ENCODE assay signal across 23 cellular contexts in genomic region chr12:117816-118345, GRCh38. TPM values are rescaled to one million over a fixed set of nuclear protein-coding genes. Genes with fewer than 3 reads are reported as not detected.
A peak's percentile ranks its signal among the peaks of the same experiment; 100 is the strongest.
DNase-seq lines count a peak whose midpoint lies in the region; ATAC-seq, FAIRE-seq and TF ChIP-seq lines count a peak whose summit lies in the region.
"Had no signal": no experiment of that assay in that cellular context is flagged by ENCODE, and none has a peak within 500 bp of the region (broad histone marks: within the 10 kb centered on the region; RNA-seq: fewer than 3 reads in every experiment).

No MANE protein-coding gene starts in this region.

- H3K4me3 Mint-ChIP-seq in neural crest cell: no peak overlapping the region
- no peak overlapping the region for H3K4me3 Mint-ChIP-seq in HFFc6
- H3K4me3 Mint-ChIP-seq: H9 had no signal

- H3K9me3 Mint-ChIP-seq in neural crest cell (no peaks in the 10 kb centered on the region), HFFc6 (no peaks in the 10 kb centered on the region)
- H3K9me3 Mint-ChIP-seq: H9 had no signal

- H3K27me3 ChIP-seq in upper lobe of left lung: no peaks in the 10 kb centered on the region
- H3K27me3 ChIP-seq: BE2C had no signal

- no peak for FAIRE-seq in RCC 7860 (lab: Jason Lieb, UNC)
- FAIRE-seq: A549, D721Med, HTR-8/SVneo had no signal

- no peaks in the 10 kb centered on the region for H3K36me3 ChIP-seq in upper lobe of left lung
- H3K36me3 ChIP-seq: BE2C had no signal

- H3K4me3 ChIP-seq in upper lobe of left lung: no peak overlapping the region
- H3K4me3 ChIP-seq: A549, PC-9 had no signal

- no peaks in the 10 kb centered on the region for H3K9me3 ChIP-seq in upper lobe of left lung
- H3K9me3 ChIP-seq: A549, BE2C, SK-N-SH had no signal

- TF ChIP-seq EP300 in upper lobe of left lung (IDR thresholded peaks at IDR 0.05): no peak

- no peaks in the 10 kb centered on the region for H3K4me1 ChIP-seq in upper lobe of left lung
- H3K4me1 ChIP-seq: A549, BE2C had no signal

- no peak for TF ChIP-seq CTCF in neural crest cell (conservative IDR thresholded peaks at IDR 0.05)
- no peak for TF ChIP-seq CTCF in upper lobe of left lung (IDR thresholded peaks at IDR 0.05)
- no peak for TF ChIP-seq CTCF in HFFc6 (IDR thresholded peaks at IDR 0.05)

- H3K4me1 Mint-ChIP-seq in neural crest cell (no peaks in the 10 kb centered on the region), HFFc6 (ENCODE audit: low read depth) (peaks cover 8% of the 10 kb centered on the region)

- 77 to 85% methylated on average over 7 to 8 of the region's 8 CpGs for WGBS in upper lobe of left lung, 2 donors

- no peak overlapping the region for H3K27ac ChIP-seq in upper lobe of left lung
- H3K27ac ChIP-seq: A549, KMS-11, PC-9 had no signal

- H3K27ac Mint-ChIP-seq in neural crest cell (ENCODE audit: unreplicated experiment) (peak overlapping the region; percentile 90), HFFc6 (no peak overlapping the region)

- H3K27me3 Mint-ChIP-seq in neural crest cell (ENCODE audit: low read depth) (peaks cover 3% of the 10 kb centered on the region), HFFc6 (ENCODE audit: insufficient read depth) (peaks cover 53% of the 10 kb centered on the region)

- no peaks in the 10 kb centered on the region for H3K36me3 Mint-ChIP-seq in neural crest cell (ENCODE audit: low read depth)
- H3K36me3 Mint-ChIP-seq in HFFc6 (ENCODE audit: low read depth): no peaks in the 10 kb centered on the region

- peak; percentile 13 to 16 for ATAC-seq in upper lobe of left lung (ENCODE audit: low FRiP score in 2 of 2)
- ATAC-seq: A549 had no signal

- DNase-seq in NCI-H2171 treated with DMSO at 0.1 percent for 48 hours (lab: John Stamatoyannopoulos, UW): peak; percentile 96
- peak; percentile 85 for DNase-seq in cerebellar cortex (ENCODE audit: low spot score)
- no peak for DNase-seq in neural crest cell (ENCODE audit: low read depth, low spot score)
- no peak for DNase-seq in upper lobe of left lung
- DNase-seq in RCC 7860 (ENCODE audit: low spot score): no peak
- no peak for DNase-seq in T-helper 1 cell
- no peak for DNase-seq in HFFc6
- DNase-seq: BE2C, DMS79, H9, MV-4-11, NCI-H1105 treated with DMSO at 0.1 percent for 48 hours, NCI-H1694, NCI-H2081 treated with DMSO at 0.1 percent for 48 hours, NCI-H748 treated with DMSO at 0.1 percent for 48 hours, PC-9, SIG-M5, SK-N-SH had no signal

- TF ChIP-seq POLR2A in upper lobe of left lung (IDR thresholded peaks at IDR 0.05): no peak

RNA-seq across cellular contexts. Expression of gene IQSEC3, which starts 51.3 kb away (rescaled TPM):
- 0.34 and 1.1 TPM in 2 replicates for total RNA-seq in neural crest cell
- 10 to 100 TPM in 2 of 6 donors, 1 to 10 TPM in 4; 2.1 to 19.0 (median 8.2) TPM for total RNA-seq in upper lobe of left lung
- not detected for total RNA-seq in HFFc6 (2021; fragmentation: NEBNext Ultra II Directional; extraction: Animal tissue kit (Norgen Biotek cat#: 25700))
- total RNA-seq: NCI-H460, PC-9 had no signal

Comparison
In these comparisons a context has a peak if more than half of its experiments do, and no peak if none do; other contexts are left out.
1. DNase-seq: peak in NCI-H2171 treated with DMSO at 0.1 percent for 48 hours (single experiment) and cerebellar cortex (single experiment); none in neural crest cell (single experiment), upper lobe of left lung (0 of 2), RCC 7860 (single experiment), T-helper 1 cell (0 of 5) and HFFc6 (single experiment).